In genomic region chr10:129509835-129510234, GRCh38 we compare ENCODE assay signal across 35 cellular contexts.
"Had no signal": no experiment of that assay in that cellular context is flagged by ENCODE, and none has a peak within 500 bp of the region (broad histone marks: within the 10 kb centered on the region; RNA-seq: fewer than 3 reads in every experiment).

No MANE protein-coding gene starts in this region.

- H3K9me3 Mint-ChIP-seq: activated B cell treated with CpG ODN at 0.5 μM for 24 hours had no signal

- ATAC-seq: activated CD8-positive, alpha-beta T cell treated with anti-CD3 and anti-CD28 coated beads for 36 hours; activated T-cell treated with anti-CD3 and anti-CD28 coated beads, Interleukin-2, amount 50 U/mL, for 4 hours; activated T-cell treated with anti-CD3 and anti-CD28 coated beads, Interleukin-2, amount 50 U/mL, for 72 hours; activated T-helper 17 cell treated with anti-CD3 and anti-CD28 coated beads, Interleukin-2, amount 50 U/mL, for 72 hours; body of pancreas had no signal

- H3K9me3 ChIP-seq: adrenal gland, body of pancreas had no signal

- H3K27me3 ChIP-seq: adrenal gland, body of pancreas, brain microvascular endothelial cell, breast epithelium had no signal

- DNase-seq: activated B cell treated with CpG ODN at 0.5 μM for 24 hours; activated CD4-positive, alpha-beta memory T cell treated with anti-CD3 and anti-CD28 coated beads for 36 hours; activated CD4-positive, alpha-beta T cell treated with anti-CD3 and anti-CD28 coated beads for 4 hours; activated CD4-positive, alpha-beta T cell treated with anti-CD3 and anti-CD28 coated beads, Interleukin-2, amount 10 ng/mL, durations not matched to agents 24 days and 14 days; activated CD4-positive, alpha-beta T cell treated with anti-CD3 and anti-CD28 coated beads, Interleukin-2, amount 50 U/mL, for 1 hour; activated CD4-positive, alpha-beta T cell treated with anti-CD3 and anti-CD28 coated beads, Interleukin-2, amount 50 U/mL, for 4 hours; activated CD4-positive, CD25-positive, alpha-beta regulatory T cell treated with anti-CD3 and anti-CD28 coated beads, Interleukin-2, amount 50 U/mL, for 72 hours; activated CD8-positive, alpha-beta memory T cell treated with anti-CD3 and anti-CD28 coated beads, Interleukin-2, amount 50 U/mL, for 4 hours; activated CD8-positive, alpha-beta T cell treated with anti-CD3 and anti-CD28 coated beads for 36 hours; activated gamma-delta T cell; activated naive CD4-positive, alpha-beta T cell treated with anti-CD3 and anti-CD28 coated beads, Interleukin-2, amount 10 ng/mL, durations not matched to agents 7 days and 5 days; activated naive CD4-positive, alpha-beta T cell treated with Interleukin-2 at 50 U/mL for 16 hours; activated naive CD8-positive, alpha-beta T cell treated with anti-CD3 and anti-CD28 coated beads for 36 hours; activated T-cell treated with anti-CD3 and anti-CD28 coated beads for 4 hours; activated T-cell treated with anti-CD3 and anti-CD28 coated beads, Interleukin-2, amount 50 U/mL, for 1 hour; activated T-cell treated with anti-CD3 and anti-CD28 coated beads, Interleukin-2, amount 50 U/mL, for 4 hours; activated T-cell treated with anti-CD3 and anti-CD28 coated beads, Interleukin-2, amount 50 U/mL, for 72 hours; amniotic stem cell; aorta; body of pancreas; brain microvascular endothelial cell; caudate nucleus; SW 1271; T-helper 1 cell; T-helper 2 cell; T-helper 9 cell had no signal

- H3K4me1 ChIP-seq: adrenal gland, body of pancreas, breast epithelium had no signal

- H3K36me3 ChIP-seq: adrenal gland, brain microvascular endothelial cell, breast epithelium had no signal

- H3K4me3 ChIP-seq: adrenal gland, body of pancreas, breast epithelium had no signal

- H3K4me3 Mint-ChIP-seq: activated B cell treated with CpG ODN at 0.5 μM for 24 hours; activated CD4-positive, alpha-beta memory T cell treated with anti-CD3 and anti-CD28 coated beads for 36 hours; activated CD4-positive, alpha-beta T cell treated with anti-CD3 and anti-CD28 coated beads, Interleukin-2, amount 10 ng/mL, durations not matched to agents 24 days and 14 days; activated CD8-positive, alpha-beta T cell treated with anti-CD3 and anti-CD28 coated beads for 36 hours; activated naive CD4-positive, alpha-beta T cell treated with anti-CD3 and anti-CD28 coated beads, Interleukin-2, amount 10 ng/mL, durations not matched to agents 7 days and 5 days; activated naive CD4-positive, alpha-beta T cell treated with anti-CD3 and anti-CD28 coated beads, Interleukin-2, amount 50 U/mL, for 24 hours; activated naive CD8-positive, alpha-beta T cell treated with anti-CD3 and anti-CD28 coated beads for 36 hours; activated T-cell treated with anti-CD3 and anti-CD28 coated beads, Interleukin-2, amount 50 U/mL, for 4 hours; activated T-cell treated with anti-CD3 and anti-CD28 coated beads, Interleukin-2, amount 50 U/mL, for 72 hours; activated T-helper 1 cell treated with anti-CD3 and anti-CD28 coated beads, Interleukin-12 subunit alpha, Interleukin-12 subunit beta, Interleukin-2, Interleukin-4 antibody, amounts not matched to agents 30 ng/mL and 10 ng/mL and 1 ng/mL, durations not matched to agents 14 hours and 24 hours and 36 hours; activated T-helper 17 cell treated with anti-CD3 and anti-CD28 coated beads, Interleukin-2, amount 50 U/mL, for 72 hours; central memory CD8-positive, alpha-beta T cell; T-helper 1 cell treated with Interleukin-12 subunit alpha and Interleukin-12 subunit beta and Interleukin-4 antibody, amounts not matched to agents 30 μg/mL and 1 μg/mL, for 36 hours; T-helper 2 cell treated with Interferon-gamma antibody and Interleukin-4, amounts not matched to agents 5 μg/mL and 100 μg/mL, for 36 hours had no signal

- H3K27me3 Mint-ChIP-seq: activated B cell treated with CpG ODN at 0.5 μM for 24 hours; activated CD4-positive, alpha-beta memory T cell treated with anti-CD3 and anti-CD28 coated beads for 36 hours; activated CD4-positive, alpha-beta T cell treated with anti-CD3 and anti-CD28 coated beads, Interleukin-2, amount 10 ng/mL, durations not matched to agents 24 days and 14 days; activated CD8-positive, alpha-beta T cell treated with anti-CD3 and anti-CD28 coated beads for 36 hours; activated naive CD4-positive, alpha-beta T cell treated with anti-CD3 and anti-CD28 coated beads, Interleukin-2, amount 10 ng/mL, durations not matched to agents 7 days and 5 days; activated naive CD4-positive, alpha-beta T cell treated with anti-CD3 and anti-CD28 coated beads, Interleukin-2, amount 50 U/mL, for 24 hours; activated naive CD8-positive, alpha-beta T cell treated with anti-CD3 and anti-CD28 coated beads for 36 hours; activated T-helper 17 cell treated with anti-CD3 and anti-CD28 coated beads, Interleukin-2, amount 50 U/mL, for 72 hours; central memory CD8-positive, alpha-beta T cell had no signal

- H3K27ac Mint-ChIP-seq: activated B cell treated with CpG ODN at 0.5 μM for 24 hours; activated CD4-positive, alpha-beta memory T cell treated with anti-CD3 and anti-CD28 coated beads for 36 hours; activated CD4-positive, alpha-beta T cell treated with anti-CD3 and anti-CD28 coated beads, Interleukin-2, amount 10 ng/mL, durations not matched to agents 24 days and 14 days; activated CD8-positive, alpha-beta T cell treated with anti-CD3 and anti-CD28 coated beads for 36 hours; activated naive CD4-positive, alpha-beta T cell treated with anti-CD3 and anti-CD28 coated beads, Interleukin-2, amount 10 ng/mL, durations not matched to agents 7 days and 5 days; activated naive CD4-positive, alpha-beta T cell treated with anti-CD3 and anti-CD28 coated beads, Interleukin-2, amount 50 U/mL, for 24 hours; activated naive CD8-positive, alpha-beta T cell treated with anti-CD3 and anti-CD28 coated beads for 36 hours; activated T-cell treated with anti-CD3 and anti-CD28 coated beads, Interleukin-2, amount 50 U/mL, for 72 hours; activated T-helper 1 cell treated with anti-CD3 and anti-CD28 coated beads, Interleukin-12 subunit alpha, Interleukin-12 subunit beta, Interleukin-2, Interleukin-4 antibody, amounts not matched to agents 30 ng/mL and 10 ng/mL and 1 ng/mL, durations not matched to agents 14 hours and 24 hours and 36 hours; activated T-helper 17 cell treated with anti-CD3 and anti-CD28 coated beads, Interleukin-2, amount 50 U/mL, for 72 hours; T-helper 1 cell treated with Interleukin-12 subunit alpha and Interleukin-12 subunit beta and Interleukin-4 antibody, amounts not matched to agents 30 μg/mL and 1 μg/mL, for 36 hours; T-helper 2 cell treated with Interferon-gamma antibody and Interleukin-4, amounts not matched to agents 5 μg/mL and 100 μg/mL, for 36 hours had no signal

- H3K27ac ChIP-seq: adrenal gland, body of pancreas, brain microvascular endothelial cell, breast epithelium, VCaP had no signal
